Comparison of ENCODE assay signal across 15 cellular contexts in genomic region chr15:37370938-37371337, GRCh38.
DNase-seq lines count a peak whose midpoint lies in the region; ATAC-seq and TF ChIP-seq lines count a peak whose summit lies in the region.
"Had no signal": no experiment of that assay in that cellular context is flagged by ENCODE, and none has a peak within 500 bp of the region (broad histone marks: within the 10 kb centered on the region; RNA-seq: fewer than 3 reads in every experiment).

No MANE protein-coding gene starts in this region.

- DNase-seq in Jurkat, Clone E6-1 (ENCODE audit: low read depth, low spot score), result peak; percentile 87
- DNase-seq in OCI-M1 (lab: John Stamatoyannopoulos, UW) (peak; percentile 88), NCI-H2107 (lab: John Stamatoyannopoulos, UW) (no peak), SHP77 treated with DMSO at 0.1 percent for 48 hours (lab: John Stamatoyannopoulos, UW) (no peak), COLO829 (ENCODE audit: low spot score) (no peak)
- DNase-seq in activated CD4-positive, alpha-beta T cell treated with anti-CD3 and anti-CD28 coated beads for 48 hours, result no peak
- DNase-seq: C1 segment of cervical spinal cord; CD4-positive, alpha-beta T cell; COR-L47; DMS153; DMS79 treated with DMSO at 0.1 percent for 48 hours; EL; H7 had no signal

- H3K4me3 ChIP-seq in Jurkat, Clone E6-1 (ENCODE audit: low read length), result no peak overlapping the region
- H3K4me3 ChIP-seq: GM23338 had no signal

- ATAC-seq in SK-N-SH treated with all-trans-retinoic acid at 6 μM for 48 hours, result no peak
- ATAC-seq: GM23338 had no signal

TF ChIP-seq in SK-N-SH treated with all-trans-retinoic acid at 6 μM for 48 hours, 23 proteins besides CTCF, POLR2A, EP300 and RAD21:
- no peak for TF ChIP-seq CREB5 (CRISPR knock-in tag; IDR thresholded peaks at IDR 0.05; ENCODE audit: low read depth)
- peak; percentile 27; the same call in 1 of the 2 replicates for TF ChIP-seq TCF4 (CRISPR knock-in tag; IDR thresholded peaks at IDR 0.05; ENCODE audit: borderline replicate concordance)
TF ChIP-seq in SK-N-SH treated with all-trans-retinoic acid at 6 μM for 48 hours: peak in this region for 1.

Comparison
In these comparisons a context has a peak if more than half of its experiments do, and no peak if none do; other contexts are left out.
1. DNase-seq: peak in Jurkat, Clone E6-1 (single experiment) and OCI-M1 (single experiment); none in NCI-H2107 (single experiment), SHP77 treated with DMSO at 0.1 percent for 48 hours (single experiment), activated CD4-positive, alpha-beta T cell treated with anti-CD3 and anti-CD28 coated beads for 48 hours (single experiment) and COLO829 (single experiment).